In genomic region chr16:1346422-1347285, GRCh38 we compare ENCODE assay signal across 1 cellular context.
A peak's percentile ranks its signal among the peaks of the same experiment; 100 is the strongest.
TF ChIP-seq lines count a peak whose summit lies in the region.

No MANE protein-coding gene starts in this region.

TF ChIP-seq in GM12878, 131 proteins besides CTCF, POLR2A, EP300 and RAD21:
- TF ChIP-seq BHLHE40 (IDR thresholded peaks at IDR 0.05; ENCODE audit: borderline replicate concordance in 1 of 2, low read depth in 2 of 2, low read length in 1 of 2): no peak
- TF ChIP-seq MTA3 (IDR thresholded peaks at IDR 0.05; ENCODE audit: borderline replicate concordance, low read length): 0 out of 2 replicates have a peak, but pooled peaks have one; percentile 20
